In genomic region chr19:37778613-37779138, GRCh38 we compare ENCODE assay signal across 7 cellular contexts. TPM values are rescaled to one million over a fixed set of nuclear protein-coding genes. Genes with fewer than 3 reads are reported as not detected.
A peak's percentile ranks its signal among the peaks of the same experiment; 100 is the strongest.
DNase-seq lines count a peak whose midpoint lies in the region; ATAC-seq, FAIRE-seq and TF ChIP-seq lines count a peak whose summit lies in the region.

No MANE protein-coding gene starts in this region.

- peak overlapping the region; percentile 100 for H2AFZ ChIP-seq in keratinocyte (ENCODE audit: control insufficient read depth, low read length)

- no peak for FAIRE-seq in keratinocyte (lab: Jason Lieb, UNC)

- peak; percentile 4 for ATAC-seq in HG03565 (IDR thresholded peaks at IDR 0.05; ENCODE audit: unreplicated experiment)
- no peak for ATAC-seq in HG03354 (IDR thresholded peaks at IDR 0.05; ENCODE audit: poor library complexity, severe bottlenecking, unreplicated experiment)
- ATAC-seq in GM18873 (IDR thresholded peaks at IDR 0.05; ENCODE audit: low FRiP score, unreplicated experiment): no peak

- no peaks in the 10 kb centered on the region for H3K9me1 ChIP-seq in keratinocyte (ENCODE audit: control insufficient read depth, extremely low read depth, insufficient read depth, low read length)

- TF ChIP-seq CTCF in adrenal gland (IDR thresholded peaks at IDR 0.05) (no peak), keratinocyte (optimal IDR thresholded peaks at IDR 0.05 in 1 of 3, IDR thresholded peaks at IDR 0.05 in 1 of 3, conservative IDR thresholded peaks at IDR 0.05 in 1 of 3; ENCODE audit: extremely low read depth in 1 of 3, insufficient read depth in 2 of 3, low read length in 3 of 3) (no peak)

- no peaks in the 10 kb centered on the region for H3K36me3 ChIP-seq in adrenal gland (replicated peaks in 1 of 2)
- no peaks in the 10 kb centered on the region for H3K36me3 ChIP-seq in keratinocyte (ENCODE audit: control insufficient read depth in 2 of 2, extremely low read depth in 1 of 2, insufficient read depth in 2 of 2, low read length in 2 of 2)
- H3K36me3 ChIP-seq in stomach smooth muscle (ENCODE audit: control insufficient read depth in 2 of 2, insufficient read depth in 2 of 2, low read length in 2 of 2): no peaks in the 10 kb centered on the region

- 8 to 14% (median 11%) methylated on average over 7 to 8 of the region's 8 CpGs for WGBS in adrenal gland, 4 donors

- peak overlapping the region; percentile 97 for H3K4me2 ChIP-seq in keratinocyte (ENCODE audit: control insufficient read depth, extremely low read depth, insufficient read depth, low read depth, low read length)

- peak overlapping the region; percentile 92 for H3K9ac ChIP-seq in keratinocyte (ENCODE audit: control insufficient read depth, extremely low read depth, insufficient read depth, low read length)
- H3K9ac ChIP-seq in stomach smooth muscle (ENCODE audit: low read length in 2 of 2): peak overlapping the region; percentile 94 to 96

- H3K27ac ChIP-seq in adrenal gland (peak overlapping the region; percentile 4 to 93 (median 81)), keratinocyte (ENCODE audit: control insufficient read depth, insufficient read depth, low read length) (peak overlapping the region; percentile 85), stomach smooth muscle (ENCODE audit: low read length) (peak overlapping the region; percentile 76)

- H3K4me3 ChIP-seq in adrenal gland (peak overlapping the region; percentile 4 to 89 (median 29)), keratinocyte (ENCODE audit: control insufficient read depth in 2 of 3, extremely low read depth in 1 of 3, insufficient read depth in 2 of 3, low read depth in 1 of 3, low read length in 3 of 3) (peak overlapping the region; percentile 54 to 97 (median 94)), stomach smooth muscle (ENCODE audit: low read length in 2 of 2) (peak overlapping the region; percentile 98)

- H3K27me3 ChIP-seq in adrenal gland (no peaks in the 10 kb centered on the region), keratinocyte (ENCODE audit: control insufficient read depth, extremely low read depth, insufficient read depth, low read length) (no peaks in the 10 kb centered on the region), stomach smooth muscle (ENCODE audit: control insufficient read depth in 1 of 2, insufficient read depth in 2 of 2, low read length in 2 of 2) (no peaks in the 10 kb centered on the region)

- intact Hi-C loops in adrenal gland (cut with DNase I): no loop called here

- H3K9me3 ChIP-seq in adrenal gland (replicated peaks in 1 of 3) (peaks cover 0 to 8% (median 0%) of the 10 kb centered on the region in 3 donors), keratinocyte (ENCODE audit: control insufficient read depth, low read depth, low read length) (no peaks in the 10 kb centered on the region), stomach smooth muscle (ENCODE audit: control insufficient read depth in 2 of 2, low read length in 2 of 2) (no peaks in the 10 kb centered on the region)

- dilution Hi-C loops in keratinocyte (cut with MboI; ENCODE audit: extremely low pct_ligation_motif_present, low sequenced_read_pairs): no loop called here

- H3K79me2 ChIP-seq in keratinocyte (ENCODE audit: control insufficient read depth, insufficient read depth, low read length): peaks cover 7% of the 10 kb centered on the region

- TF ChIP-seq POLR2A in adrenal gland (IDR thresholded peaks at IDR 0.05): no peak

- DNase-seq in GM04503 (ENCODE audit: low read depth) (peak; percentile 6), adrenal gland (peak in 3 of 7 donors; percentile 12 to 22 (median 15)), keratinocyte (ENCODE audit: low read depth, low spot score) (no peak)

- H3K4me1 ChIP-seq in adrenal gland (replicated peaks in 1 of 2) (peaks cover 9 to 17% of the 10 kb centered on the region in 2 donors), keratinocyte (ENCODE audit: control insufficient read depth, extremely low read depth, insufficient read depth, low read length) (peaks cover 6% of the 10 kb centered on the region), stomach smooth muscle (ENCODE audit: control insufficient read depth, insufficient read depth, low read length) (peaks cover 11% of the 10 kb centered on the region)

- H4K20me1 ChIP-seq in keratinocyte (ENCODE audit: control insufficient read depth, extremely low read depth, insufficient read depth, low read length): no peaks in the 10 kb centered on the region

RNA-seq across cellular contexts. Expression of gene ZNF573, which starts 0.7 kb away (rescaled TPM):
- 10 to 100 TPM in 5 of 8 donors, 1 to 10 TPM in 3; 3.4 to 19.1 (median 14.9) TPM for total RNA-seq in adrenal gland
- polyA plus RNA-seq in adrenal gland: 1 to 10 TPM in 2 of 3 donors, under 1 TPM in 1; 0.77 to 6.8 (median 1.9) TPM
- polyA plus RNA-seq in keratinocyte: 2.4 to 5.2 TPM (median 3.5 TPM) in 3 replicates
- 1.5 TPM for polyA plus RNA-seq in keratinocyte (2011; ENCODE audit: low read depth)
- polyA plus RNA-seq in keratinocyte (2011; cell fraction: cytosol; rRNA removed): 0.91 and 1.8 TPM in 2 replicates
- polyA plus RNA-seq in keratinocyte (2011; cell fraction: nucleus; rRNA removed): 3.8 and 5.1 TPM in 2 replicates
- polyA plus RNA-seq in keratinocyte (2012; ENCODE audit: low replicate concordance): 1.7 and 3.2 TPM in 2 replicates
- polyA minus RNA-seq in keratinocyte: 0.69 to 5.5 TPM (median 4.2 TPM) in 3 replicates
- 1.5 TPM for polyA minus RNA-seq in keratinocyte (2011; cell fraction: cytosol; rRNA and poly(A)+ RNA removed)
- polyA minus RNA-seq in keratinocyte (2011; cell fraction: nucleus; rRNA and poly(A)+ RNA removed): 10.8 and 11.9 TPM in 2 replicates

RNA-seq across cellular contexts. Expression of gene ZNF607, which starts 59.1 kb away (rescaled TPM):
- total RNA-seq in adrenal gland: 10 to 100 TPM in 2 of 8 donors, 1 to 10 TPM in 6; 3.8 to 14.9 (median 4.8) TPM
- polyA plus RNA-seq in adrenal gland: 1 to 10 TPM; 3.7 to 4.4 (median 4.2) TPM
- 4.5 to 6.1 TPM (median 5.4 TPM) in 3 replicates for polyA plus RNA-seq in keratinocyte
- 3.7 TPM for polyA plus RNA-seq in keratinocyte (2011; ENCODE audit: low read depth)
- 1.8 and 2.7 TPM in 2 replicates for polyA plus RNA-seq in keratinocyte (2011; cell fraction: cytosol; rRNA removed)
- 11.4 and 12.3 TPM in 2 replicates for polyA plus RNA-seq in keratinocyte (2011; cell fraction: nucleus; rRNA removed)
- polyA plus RNA-seq in keratinocyte (2012; ENCODE audit: low replicate concordance): 4.6 and 5.1 TPM in 2 replicates
- polyA minus RNA-seq in keratinocyte: 3.1 to 9.4 TPM (median 8.4 TPM) in 3 replicates
- 3.8 TPM for polyA minus RNA-seq in keratinocyte (2011; cell fraction: cytosol; rRNA and poly(A)+ RNA removed)
- polyA minus RNA-seq in keratinocyte (2011; cell fraction: nucleus; rRNA and poly(A)+ RNA removed): 7.3 and 11.4 TPM in 2 replicates

Comparison
In these comparisons a context has a peak if more than half of its experiments do, and no peak if none do; other contexts are left out.
1. H3K4me3 ChIP-seq: peak in every context shown above with its lines; median percentile 98 in stomach smooth muscle; 94 in keratinocyte; 29 in adrenal gland.